Comparison of ENCODE assay signal across 18 cellular contexts in genomic region chr3:189237516-189237915, GRCh38.
"Had no signal": no experiment of that assay in that cellular context is flagged by ENCODE, and none has a peak within 500 bp of the region (broad histone marks: within the 10 kb centered on the region; RNA-seq: fewer than 3 reads in every experiment).

No MANE protein-coding gene starts in this region.

- H3K4me3 ChIP-seq: esophagus squamous epithelium, hepatocyte, prostate gland, skin epidermis, thoracic aorta, transverse colon had no signal

- ATAC-seq: sciatic nerve; stimulated activated naive CD8-positive, alpha-beta T cell treated with anti-CD3 and anti-CD28 coated beads, Interleukin-15, amount 100 ng/mL, for 72 hours had no signal

- FAIRE-seq: colon had no signal

- DNase-seq: dermis blood vessel endothelial cell; esophagus squamous epithelium; foreskin fibroblast; head of caudate nucleus; mesendoderm; naive B cell; retina; stimulated activated CD4-positive, alpha-beta T cell treated with anti-CD3 and anti-CD28 coated beads, Interleukin-2, amount 100 ng/mL, for 24 hours; stimulated activated CD4-positive, alpha-beta T cell treated with anti-CD3 and anti-CD28 coated beads, Interleukin-4, amount 100 ng/mL, for 4 hours; stimulated activated naive B cell treated with anti-CD40 and anti-IgM and Interleukin-4, amounts not matched to agents 10 μg/mL and 1 μg/mL and 100 μg/mL, for 72 hours; stimulated activated naive CD8-positive, alpha-beta T cell treated with anti-CD3 and anti-CD28 coated beads, Interleukin-15, amount 100 ng/mL, for 72 hours; transverse colon had no signal
